Comparison of ENCODE assay signal across 1 cellular context in genomic region chr18:48942554-48943261, GRCh38.
A peak's percentile ranks its signal among the peaks of the same experiment; 100 is the strongest.
TF ChIP-seq lines count a peak whose summit lies in the region.

No MANE protein-coding gene starts in this region.

TF ChIP-seq in HepG2, 621 proteins besides CTCF, POLR2A, EP300 and RAD21 (continued from another document):
- no peak for TF ChIP-seq ZNF260 (CRISPR knock-in tag; IDR thresholded peaks at IDR 0.05; ENCODE audit: borderline replicate concordance, low read depth)
- peak; percentile 63 for TF ChIP-seq RCOR2 (CRISPR knock-in tag; IDR thresholded peaks at IDR 0.05)
- no peak for TF ChIP-seq MTA1 (CRISPR knock-in tag; IDR thresholded peaks at IDR 0.05; ENCODE audit: borderline replicate concordance)
- TF ChIP-seq ZNF562 (CRISPR knock-in tag; IDR thresholded peaks at IDR 0.05; ENCODE audit: borderline replicate concordance), result no peak
- peak; percentile 44; the same call in 1 of the 2 replicates for TF ChIP-seq DMAP1 (CRISPR knock-in tag; IDR thresholded peaks at IDR 0.05)
- TF ChIP-seq CBX1 (IDR thresholded peaks at IDR 0.05; ENCODE audit: low read depth), result no peak
- TF ChIP-seq ZBTB20 (CRISPR knock-in tag; IDR thresholded peaks at IDR 0.05; ENCODE audit: borderline replicate concordance, low read depth), result 0 out of 2 replicates have a peak, but pooled peaks have one; percentile 63
- TF ChIP-seq MED8 (CRISPR knock-in tag; IDR thresholded peaks at IDR 0.05; ENCODE audit: insufficient replicate concordance), result no peak
